31 cellular contexts compared by ENCODE assay signal in genomic region chr4:20019310-20020015, GRCh38.
A peak's percentile ranks its signal among the peaks of the same experiment; 100 is the strongest.
DNase-seq lines count a peak whose midpoint lies in the region; ATAC-seq, FAIRE-seq and TF ChIP-seq lines count a peak whose summit lies in the region.
"Had no signal": no experiment of that assay in that cellular context is flagged by ENCODE, and none has a peak within 500 bp of the region (broad histone marks: within the 10 kb centered on the region; RNA-seq: fewer than 3 reads in every experiment).

No MANE protein-coding gene starts in this region.

- POLR2A ChIA-PET in MCF 10A (lab: Yijun Ruan, JAX), result interaction anchor here (1.2 kb wide), 2 partner anchors 9 to 58 kb away, joined by 3 read pairs; no protein-coding TSS in a partner anchor

- no peak for TF ChIP-seq POLR2A in breast epithelium (IDR thresholded peaks at IDR 0.05)

- H3K9me3 Mint-ChIP-seq in MCF 10A (ENCODE audit: unreplicated experiment) (no peaks in the 10 kb centered on the region), astrocyte (ENCODE audit: unreplicated experiment) (no peaks in the 10 kb centered on the region)
- H3K9me3 Mint-ChIP-seq: nephron had no signal

- no peak overlapping the region for H3K9ac ChIP-seq in astrocyte (ENCODE audit: low read length)

- peak overlapping the region; percentile 9 for H3K4me2 ChIP-seq in astrocyte (ENCODE audit: low read length)

- no peaks in the 10 kb centered on the region for H4K20me1 ChIP-seq in astrocyte (ENCODE audit: insufficient read depth, low read length)

- no peaks in the 10 kb centered on the region for H3K36me3 Mint-ChIP-seq in MCF 10A (ENCODE audit: insufficient read depth, unreplicated experiment)
- H3K36me3 Mint-ChIP-seq in astrocyte (ENCODE audit: low read depth, unreplicated experiment), result no peaks in the 10 kb centered on the region
- H3K36me3 Mint-ChIP-seq: CD14-positive monocyte; stimulated activated effector memory CD8-positive, alpha-beta T cell treated with anti-CD3 and anti-CD28 coated beads, Interleukin-12 subunit alpha, Interleukin-12 subunit beta, amount 100 ng/mL, for 72 hours had no signal

- H3K4me1 Mint-ChIP-seq in MCF 10A (ENCODE audit: insufficient read depth, unreplicated experiment), result no peaks in the 10 kb centered on the region
- H3K4me1 Mint-ChIP-seq in astrocyte (ENCODE audit: low read depth, unreplicated experiment), result no peaks in the 10 kb centered on the region
- H3K4me1 Mint-ChIP-seq: activated CD4-positive, alpha-beta T cell treated with anti-CD3 and anti-CD28 coated beads, Interleukin-2, amount 10 ng/mL, durations not matched to agents 7 days and 5 days; CD14-positive monocyte; stimulated activated effector memory CD8-positive, alpha-beta T cell treated with anti-CD3 and anti-CD28 coated beads, Interleukin-12 subunit alpha, Interleukin-12 subunit beta, amount 100 ng/mL, for 72 hours; WTC11 had no signal

- H3K36me3 ChIP-seq in breast epithelium (no peaks in the 10 kb centered on the region), astrocyte (ENCODE audit: insufficient read depth, low read length) (no peaks in the 10 kb centered on the region)
- H3K36me3 ChIP-seq: esophagus squamous epithelium, gastroesophageal sphincter had no signal

- H3K9me3 ChIP-seq in breast epithelium, result no peaks in the 10 kb centered on the region
- no peaks in the 10 kb centered on the region for H3K9me3 ChIP-seq in astrocyte (ENCODE audit: insufficient read depth, low read depth, low read length)
- H3K9me3 ChIP-seq: esophagus squamous epithelium, gastroesophageal sphincter had no signal

- no peaks in the 10 kb centered on the region for H3K27me3 Mint-ChIP-seq in MCF 10A (ENCODE audit: insufficient read depth, unreplicated experiment)
- H3K27me3 Mint-ChIP-seq in astrocyte (ENCODE audit: low read depth, unreplicated experiment), result peaks cover 2% of the 10 kb centered on the region
- H3K27me3 Mint-ChIP-seq: activated CD4-positive, alpha-beta T cell treated with anti-CD3 and anti-CD28 coated beads, Interleukin-2, amount 10 ng/mL, durations not matched to agents 7 days and 5 days had no signal

- no peak overlapping the region for H3K27ac Mint-ChIP-seq in MCF 10A (ENCODE audit: low read depth, unreplicated experiment)
- no peak overlapping the region for H3K27ac Mint-ChIP-seq in astrocyte (ENCODE audit: unreplicated experiment)
- H3K27ac Mint-ChIP-seq: activated CD4-positive, alpha-beta T cell treated with anti-CD3 and anti-CD28 coated beads, Interleukin-2, amount 10 ng/mL, durations not matched to agents 7 days and 5 days; activated naive CD4-positive, alpha-beta T cell treated with anti-CD3 and anti-CD28 coated beads, Interleukin-2, amount 50 U/mL, for 72 hours; CD14-positive monocyte; nephron; stimulated activated effector memory CD8-positive, alpha-beta T cell treated with anti-CD3 and anti-CD28 coated beads, Interleukin-12 subunit alpha, Interleukin-12 subunit beta, amount 100 ng/mL, for 72 hours; WTC11 had no signal

- FAIRE-seq in astrocyte (lab: Jason Lieb, UNC), result peak; percentile 73

- intact Hi-C loops in MCF 10A (cut with micrococcal nuclease) (no loop called here), breast epithelium (cut with DNase I; ENCODE audit: low total_unique reads) (no loop called here)

- H3K27ac ChIP-seq in breast epithelium (no peak overlapping the region), astrocyte (ENCODE audit: low read depth, low read length) (no peak overlapping the region), foreskin keratinocyte (peak overlapping the region; percentile 6)
- H3K27ac ChIP-seq: esophagus squamous epithelium, gastroesophageal sphincter had no signal

- CTCF ChIA-PET in MCF 10A (lab: Yijun Ruan, JAX), result interaction anchor here (0.7 kb wide), 1 partner anchor 1279 kb away, joined by 3 read pairs; no protein-coding TSS in a partner anchor

- H3K79me2 ChIP-seq in astrocyte (ENCODE audit: insufficient read depth, low read length), result no peaks in the 10 kb centered on the region

- H3K4me3 Mint-ChIP-seq in MCF 10A (ENCODE audit: unreplicated experiment), result no peak overlapping the region
- no peak overlapping the region for H3K4me3 Mint-ChIP-seq in astrocyte (ENCODE audit: unreplicated experiment)
- H3K4me3 Mint-ChIP-seq: activated CD4-positive, alpha-beta T cell treated with anti-CD3 and anti-CD28 coated beads, Interleukin-2, amount 10 ng/mL, durations not matched to agents 7 days and 5 days; CD14-positive monocyte; nephron; stimulated activated effector memory CD8-positive, alpha-beta T cell treated with anti-CD3 and anti-CD28 coated beads, Interleukin-12 subunit alpha, Interleukin-12 subunit beta, amount 100 ng/mL, for 72 hours; WTC11 had no signal

- BruUV-seq in MCF 10A (replicated peaks; lab: Mats Ljungman, UMichigan), result no TSS peak

- TF ChIP-seq CTCF in MCF 10A (IDR thresholded peaks at IDR 0.05; ENCODE audit: unreplicated experiment), result no peak
- TF ChIP-seq CTCF in breast epithelium (IDR thresholded peaks at IDR 0.05), result no peak
- no peak for TF ChIP-seq CTCF in astrocyte (IDR thresholded peaks at IDR 0.05; ENCODE audit: insufficient read depth, low read depth, low read length)
- no peak for TF ChIP-seq CTCF in foreskin keratinocyte (conservative IDR thresholded peaks at IDR 0.05)

- H3K4me3 ChIP-seq in breast epithelium, result no peak overlapping the region
- no peak overlapping the region for H3K4me3 ChIP-seq in astrocyte (ENCODE audit: insufficient read depth, low read depth, low read length)
- H3K4me3 ChIP-seq: esophagus squamous epithelium, gastroesophageal sphincter had no signal

- H3K27me3 ChIP-seq in breast epithelium (no peaks in the 10 kb centered on the region), astrocyte (ENCODE audit: insufficient read depth, low read length) (no peaks in the 10 kb centered on the region), foreskin keratinocyte (no peaks in the 10 kb centered on the region)
- H3K27me3 ChIP-seq: esophagus squamous epithelium, gastroesophageal sphincter had no signal

- H3K4me1 ChIP-seq in breast epithelium, result no peaks in the 10 kb centered on the region
- H3K4me1 ChIP-seq in astrocyte (ENCODE audit: insufficient read depth, low read length), result no peaks in the 10 kb centered on the region
- peaks cover 7% of the 10 kb centered on the region for H3K4me1 ChIP-seq in foreskin keratinocyte
- H3K4me1 ChIP-seq: esophagus squamous epithelium had no signal

- H2AFZ ChIP-seq in astrocyte (ENCODE audit: low read depth, low read length), result no peak overlapping the region

- DNase-seq in MCF 10A (ENCODE audit: unreplicated experiment) (peak; percentile 26), breast epithelium (ENCODE audit: low spot score in 2 of 2) (no peak), astrocyte (ENCODE audit: low read depth) (peak; percentile 56), foreskin keratinocyte (peak; percentile 53 to 80), NCI-H2196 treated with DMSO at 0.1 percent for 48 hours (lab: John Stamatoyannopoulos, UW; ENCODE audit: unreplicated experiment) (no peak), NCI-H2029 (lab: John Stamatoyannopoulos, UW) (no peak)
- DNase-seq in stimulated activated naive CD8-positive, alpha-beta T cell treated with anti-CD3 and anti-CD28 coated beads, Interleukin-15, Interleukin-2, amounts not matched to agents 100 U/mL and 50 U/mL, for 24 hours, result no peak
- DNase-seq: 8988T; activated CD4-positive, alpha-beta T cell treated with anti-CD3 and anti-CD28 coated beads, Interleukin-2, amount 10 ng/mL, durations not matched to agents 7 days and 5 days; activated effector memory CD4-positive, alpha-beta T cell treated with Interleukin-2 at 50 U/mL for 16 hours; anterior cingulate cortex; central memory CD4-positive, alpha-beta T cell; DMS79; esophagus squamous epithelium; hippocampal formation; KG1; MM.1S; NCI-H2029 treated with DMSO at 0.1 percent for 48 hours; NCI-H2227 treated with DMSO at 0.1 percent for 48 hours; retina; SIG-M5; SW 1271 had no signal

- ATAC-seq in foreskin keratinocyte, result peak; percentile 90
- no peak for ATAC-seq in HG03354 (IDR thresholded peaks at IDR 0.05; ENCODE audit: poor library complexity, severe bottlenecking, unreplicated experiment)
- ATAC-seq in stimulated activated naive CD8-positive, alpha-beta T cell treated with anti-CD3 and anti-CD28 coated beads, Interleukin-15, Interleukin-2, amounts not matched to agents 100 U/mL and 50 U/mL, for 24 hours, result no peak
- ATAC-seq: activated naive CD4-positive, alpha-beta T cell treated with anti-CD3 and anti-CD28 coated beads, Interleukin-2, amount 50 U/mL, for 72 hours; gastroesophageal sphincter; left lobe of liver; Panc1; stimulated activated effector memory CD8-positive, alpha-beta T cell treated with anti-CD3 and anti-CD28 coated beads, Interleukin-12 subunit alpha, Interleukin-12 subunit beta, amount 100 ng/mL, for 72 hours; WTC11 had no signal

Comparison
In these comparisons a context has a peak if more than half of its experiments do, and no peak if none do; other contexts are left out.
1. DNase-seq: peak in MCF 10A (single experiment), astrocyte (single experiment) and foreskin keratinocyte (2 of 2); none in breast epithelium (0 of 2), NCI-H2196 treated with DMSO at 0.1 percent for 48 hours (single experiment), stimulated activated naive CD8-positive, alpha-beta T cell treated with anti-CD3 and anti-CD28 coated beads, Interleukin-15, Interleukin-2, amounts not matched to agents 100 U/mL and 50 U/mL, for 24 hours (single experiment) and NCI-H2029 (single experiment).